In genomic region chr5:171205375-171205774, GRCh38 we compare ENCODE assay signal across 17 cellular contexts.
"Had no signal": no experiment of that assay in that cellular context is flagged by ENCODE, and none has a peak within 500 bp of the region (broad histone marks: within the 10 kb centered on the region; RNA-seq: fewer than 3 reads in every experiment).

No MANE protein-coding gene starts in this region.

- H3K9me3 Mint-ChIP-seq: activated CD4-positive, alpha-beta T cell treated with anti-CD3 and anti-CD28 coated beads, Interleukin-2, amount 10 ng/mL, durations not matched to agents 7 days and 5 days; activated naive CD8-positive, alpha-beta T cell treated with anti-CD3 and anti-CD28 coated beads, Interleukin-2, amount 50 U/mL, for 24 hours; natural killer cell treated with Interleukin-12 subunit alpha and Interleukin-12 subunit beta and Interleukin-15 and Interleukin-18, amount 100 ng/mL, for 72 hours; stimulated activated naive CD8-positive, alpha-beta T cell treated with anti-CD3 and anti-CD28 coated beads, Interleukin-15, Interleukin-2, amounts not matched to agents 100 ng/mL and 50 ng/mL, for 24 hours had no signal

- H3K27ac ChIP-seq: ascending aorta, cardiac muscle cell, foreskin keratinocyte, testis had no signal

- H3K4me3 ChIP-seq: ascending aorta, cardiac muscle cell, lung, testis had no signal

- H3K36me3 ChIP-seq: ascending aorta, cardiac muscle cell had no signal

- H3K4me1 Mint-ChIP-seq: activated CD4-positive, alpha-beta T cell treated with anti-CD3 and anti-CD28 coated beads, Interleukin-2, amount 10 ng/mL, durations not matched to agents 7 days and 5 days; activated naive CD8-positive, alpha-beta T cell treated with anti-CD3 and anti-CD28 coated beads, Interleukin-2, amount 50 U/mL, for 24 hours had no signal

- FAIRE-seq: colon, endothelial cell of umbilical vein had no signal

- H3K9me3 ChIP-seq: ascending aorta, testis had no signal

- H3K27me3 ChIP-seq: ascending aorta, cardiac muscle cell, foreskin keratinocyte, testis had no signal

- DNase-seq: activated CD4-positive, alpha-beta T cell treated with anti-CD3 and anti-CD28 coated beads, Interleukin-2, amount 10 ng/mL, durations not matched to agents 7 days and 5 days; activated CD4-positive, CD25-positive, alpha-beta regulatory T cell; activated CD8-positive, alpha-beta memory T cell treated with anti-CD3 and anti-CD28 coated beads for 24 hours; activated naive CD4-positive, alpha-beta T cell treated with Interleukin-2 at 50 U/mL for 16 hours; activated naive CD8-positive, alpha-beta T cell treated with anti-CD3 and anti-CD28 coated beads, Interleukin-2, amount 50 U/mL, for 24 hours; foreskin keratinocyte; left colon; stimulated activated CD4-positive, alpha-beta T cell treated with anti-CD3 and anti-CD28 coated beads, Interleukin-4, amount 100 ng/mL, for 1 hour; stimulated activated CD8-positive, alpha-beta memory T cell treated with anti-CD3 and anti-CD28 coated beads, Interleukin-4, amount 100 ng/mL, for 48 hours; testis had no signal

- H3K36me3 Mint-ChIP-seq: natural killer cell treated with Interleukin-12 subunit alpha and Interleukin-12 subunit beta and Interleukin-15 and Interleukin-18, amount 100 ng/mL, for 72 hours had no signal

- ATAC-seq: activated naive CD8-positive, alpha-beta T cell treated with anti-CD3 and anti-CD28 coated beads, Interleukin-2, amount 50 U/mL, for 24 hours; foreskin keratinocyte; left colon; natural killer cell treated with Interleukin-12 subunit alpha and Interleukin-12 subunit beta and Interleukin-15 and Interleukin-18, amount 100 ng/mL, for 72 hours had no signal

- H3K27ac Mint-ChIP-seq: activated CD4-positive, alpha-beta T cell treated with anti-CD3 and anti-CD28 coated beads, Interleukin-2, amount 10 ng/mL, durations not matched to agents 7 days and 5 days; activated naive CD8-positive, alpha-beta T cell treated with anti-CD3 and anti-CD28 coated beads, Interleukin-2, amount 50 U/mL, for 24 hours; natural killer cell treated with Interleukin-12 subunit alpha and Interleukin-12 subunit beta and Interleukin-15 and Interleukin-18, amount 100 ng/mL, for 72 hours; stimulated activated naive CD8-positive, alpha-beta T cell treated with anti-CD3 and anti-CD28 coated beads, Interleukin-15, Interleukin-2, amounts not matched to agents 100 ng/mL and 50 ng/mL, for 24 hours had no signal

- H3K4me1 ChIP-seq: ascending aorta, foreskin keratinocyte, testis had no signal

- H3K4me3 Mint-ChIP-seq: activated CD4-positive, alpha-beta T cell treated with anti-CD3 and anti-CD28 coated beads, Interleukin-2, amount 10 ng/mL, durations not matched to agents 7 days and 5 days; activated naive CD8-positive, alpha-beta T cell treated with anti-CD3 and anti-CD28 coated beads, Interleukin-2, amount 50 U/mL, for 24 hours; natural killer cell treated with Interleukin-12 subunit alpha and Interleukin-12 subunit beta and Interleukin-15 and Interleukin-18, amount 100 ng/mL, for 72 hours; stimulated activated naive CD8-positive, alpha-beta T cell treated with anti-CD3 and anti-CD28 coated beads, Interleukin-15, Interleukin-2, amounts not matched to agents 100 ng/mL and 50 ng/mL, for 24 hours had no signal
